Comparison of ENCODE assay signal across 12 cellular contexts in genomic region chr22:37739611-37740049, GRCh38. TPM values are rescaled to one million over a fixed set of nuclear protein-coding genes. Genes with fewer than 3 reads are reported as not detected.
DNase-seq lines count a peak whose midpoint lies in the region; ATAC-seq and TF ChIP-seq lines count a peak whose summit lies in the region.
"Had no signal": no experiment of that assay in that cellular context is flagged by ENCODE, and none has a peak within 500 bp of the region (broad histone marks: within the 10 kb centered on the region; RNA-seq: fewer than 3 reads in every experiment).

No MANE protein-coding gene starts in this region.

- peaks cover 0 to 3% (median 0%) of the 10 kb centered on the region in 11 donors for H3K9me3 Mint-ChIP-seq in naive thymus-derived CD4-positive, alpha-beta T cell
- no peaks in the 10 kb centered on the region for H3K9me3 Mint-ChIP-seq in activated naive CD8-positive, alpha-beta T cell treated with anti-CD3 and anti-CD28 coated beads for 36 hours
- H3K9me3 Mint-ChIP-seq in stimulated activated naive B cell treated with anti-CD40 and anti-IgM and Interleukin-4, amounts not matched to agents 10 μg/mL and 1 μg/mL and 100 μg/mL, for 72 hours, result no peaks in the 10 kb centered on the region

- no peak for TF ChIP-seq EP300 in esophagus muscularis mucosa (IDR thresholded peaks at IDR 0.05)

- H3K4me1 ChIP-seq in esophagus muscularis mucosa (peaks cover 19 to 68% (median 64%) of the 10 kb centered on the region in 4 donors), ascending aorta (peaks cover 0 to 8% of the 10 kb centered on the region in 2 donors)
- H3K4me1 ChIP-seq in naive thymus-derived CD4-positive, alpha-beta T cell (ENCODE audit: control insufficient read depth in 2 of 2, insufficient read depth in 2 of 2, low read length in 2 of 2), result no peaks in the 10 kb centered on the region

- peak overlapping the region; percentile 28 to 60 (median 41) for H3K27ac ChIP-seq in esophagus muscularis mucosa (replicated peaks in 1 of 4)
- H3K27ac ChIP-seq in naive thymus-derived CD4-positive, alpha-beta T cell (ENCODE audit: low read depth, low read length), result no peak overlapping the region
- H3K27ac ChIP-seq in ascending aorta, result no peak overlapping the region

- TF ChIP-seq CTCF in esophagus muscularis mucosa (IDR thresholded peaks at IDR 0.05) (no peak), lower leg skin (IDR thresholded peaks at IDR 0.05) (no peak), ascending aorta (IDR thresholded peaks at IDR 0.05) (no peak)

- DNase-seq in NOMO-1 treated with DMSO at 0.1 percent for 48 hours (lab: John Stamatoyannopoulos, UW; ENCODE audit: unreplicated experiment) (peak; percentile 94), esophagus muscularis mucosa (ENCODE audit: extremely low spot score) (no peak), lower leg skin (ENCODE audit: low spot score in 2 of 2) (no peak), ascending aorta (ENCODE audit: low spot score in 2 of 2) (no peak)
- no peak for DNase-seq in naive thymus-derived CD4-positive, alpha-beta T cell
- DNase-seq in activated naive CD8-positive, alpha-beta T cell treated with anti-CD3 and anti-CD28 coated beads for 36 hours, result no peak
- DNase-seq in stimulated activated naive B cell treated with anti-CD40 and anti-IgM and Interleukin-4, amounts not matched to agents 10 μg/mL and 1 μg/mL and 100 μg/mL, for 72 hours, result no peak
- DNase-seq: activated CD4-positive, CD25-positive, alpha-beta regulatory T cell treated with anti-CD3 and anti-CD28 coated beads, Interleukin-2, amount 50 U/mL, for 72 hours; activated T-cell treated with anti-CD3 and anti-CD28 coated beads, Interleukin-2, amount 50 U/mL, for 48 hours; amniotic stem cell; NCI-H2081 had no signal

- no peak overlapping the region for H3K4me3 Mint-ChIP-seq in naive thymus-derived CD4-positive, alpha-beta T cell
- H3K4me3 Mint-ChIP-seq in activated naive CD8-positive, alpha-beta T cell treated with anti-CD3 and anti-CD28 coated beads for 36 hours, result no peak overlapping the region
- H3K4me3 Mint-ChIP-seq in stimulated activated naive B cell treated with anti-CD40 and anti-IgM and Interleukin-4, amounts not matched to agents 10 μg/mL and 1 μg/mL and 100 μg/mL, for 72 hours, result no peak overlapping the region

- TF ChIP-seq POLR2A in esophagus muscularis mucosa (IDR thresholded peaks at IDR 0.05; ENCODE audit: low read depth) (no peak), lower leg skin (IDR thresholded peaks at IDR 0.05) (no peak)

- peaks cover 0 to 10% (median 5%) of the 10 kb centered on the region in 7 donors for H3K4me1 Mint-ChIP-seq in naive thymus-derived CD4-positive, alpha-beta T cell
- H3K4me1 Mint-ChIP-seq in activated naive CD8-positive, alpha-beta T cell treated with anti-CD3 and anti-CD28 coated beads for 36 hours, result peaks cover 21% of the 10 kb centered on the region
- H3K4me1 Mint-ChIP-seq in stimulated activated naive B cell treated with anti-CD40 and anti-IgM and Interleukin-4, amounts not matched to agents 10 μg/mL and 1 μg/mL and 100 μg/mL, for 72 hours, result peaks cover 0 to 8% of the 10 kb centered on the region in 2 donors

- intact Hi-C loops in esophagus muscularis mucosa (cut with DNase I), result no loop called here
- intact Hi-C loops in naive thymus-derived CD4-positive, alpha-beta T cell (cut with micrococcal nuclease), result no loop called here
- intact Hi-C loops in lower leg skin (cut with DNase I; ENCODE audit: low total_unique reads), result no loop called here
- intact Hi-C loops in ascending aorta (cut with DNase I), result no loop called here

- POLR2A ChIA-PET in naive thymus-derived CD4-positive, alpha-beta T cell (lab: Charles Lee), result no interaction called here

- CTCF ChIA-PET in naive thymus-derived CD4-positive, alpha-beta T cell (lab: Charles Lee), result no interaction called here

- no peaks in the 10 kb centered on the region for H3K27me3 ChIP-seq in esophagus muscularis mucosa
- no peaks in the 10 kb centered on the region for H3K27me3 ChIP-seq in naive thymus-derived CD4-positive, alpha-beta T cell (ENCODE audit: control insufficient read depth in 2 of 2, insufficient read depth in 2 of 2, low read length in 2 of 2)
- H3K27me3 ChIP-seq in ascending aorta, result no peaks in the 10 kb centered on the region

- ATAC-seq in naive thymus-derived CD4-positive, alpha-beta T cell, result peak; percentile 78
- no peak for ATAC-seq in stimulated activated naive B cell treated with anti-CD40 and anti-IgM and Interleukin-4, amounts not matched to agents 10 μg/mL and 1 μg/mL and 100 μg/mL, for 72 hours (replicated peaks)

- peak overlapping the region in 1 of 9 donors; percentile 46 for H3K27ac Mint-ChIP-seq in naive thymus-derived CD4-positive, alpha-beta T cell
- no peak overlapping the region for H3K27ac Mint-ChIP-seq in activated naive CD8-positive, alpha-beta T cell treated with anti-CD3 and anti-CD28 coated beads for 36 hours
- no peak overlapping the region for H3K27ac Mint-ChIP-seq in stimulated activated naive B cell treated with anti-CD40 and anti-IgM and Interleukin-4, amounts not matched to agents 10 μg/mL and 1 μg/mL and 100 μg/mL, for 72 hours

- peaks cover 0 to 3% (median 0%) of the 10 kb centered on the region in 5 donors for H3K36me3 Mint-ChIP-seq in naive thymus-derived CD4-positive, alpha-beta T cell
- peaks cover 2% of the 10 kb centered on the region for H3K36me3 Mint-ChIP-seq in activated naive CD8-positive, alpha-beta T cell treated with anti-CD3 and anti-CD28 coated beads for 36 hours
- H3K36me3 Mint-ChIP-seq in stimulated activated naive B cell treated with anti-CD40 and anti-IgM and Interleukin-4, amounts not matched to agents 10 μg/mL and 1 μg/mL and 100 μg/mL, for 72 hours, result no peaks in the 10 kb centered on the region

- H3K36me3 ChIP-seq in esophagus muscularis mucosa, result no peaks in the 10 kb centered on the region
- H3K36me3 ChIP-seq in naive thymus-derived CD4-positive, alpha-beta T cell (ENCODE audit: control insufficient read depth in 2 of 3, insufficient read depth in 3 of 3, low read length in 3 of 3), result no peaks in the 10 kb centered on the region
- H3K36me3 ChIP-seq in ascending aorta, result no peaks in the 10 kb centered on the region

- 79% methylated on average over 11 of the region's 17 CpGs for WGBS in esophagus muscularis mucosa
- 76 to 81% methylated on average over 17 of the region's 17 CpGs for WGBS in lower leg skin, 2 donors

- H3K9me3 ChIP-seq in esophagus muscularis mucosa, result no peaks in the 10 kb centered on the region
- H3K9me3 ChIP-seq in naive thymus-derived CD4-positive, alpha-beta T cell (ENCODE audit: control insufficient read depth in 2 of 3, low read length in 3 of 3), result no peaks in the 10 kb centered on the region
- H3K9me3 ChIP-seq in ascending aorta, result no peaks in the 10 kb centered on the region

- no peaks in the 10 kb centered on the region for H3K27me3 Mint-ChIP-seq in naive thymus-derived CD4-positive, alpha-beta T cell
- no peaks in the 10 kb centered on the region for H3K27me3 Mint-ChIP-seq in activated naive CD8-positive, alpha-beta T cell treated with anti-CD3 and anti-CD28 coated beads for 36 hours
- peaks cover 5 to 10% of the 10 kb centered on the region in 2 donors for H3K27me3 Mint-ChIP-seq in stimulated activated naive B cell treated with anti-CD40 and anti-IgM and Interleukin-4, amounts not matched to agents 10 μg/mL and 1 μg/mL and 100 μg/mL, for 72 hours

- H3K4me3 ChIP-seq in esophagus muscularis mucosa (no peak overlapping the region), lower leg skin (ENCODE audit: low read depth, poor library complexity, severe bottlenecking) (no peak overlapping the region), ascending aorta (no peak overlapping the region)
- H3K4me3 ChIP-seq in naive thymus-derived CD4-positive, alpha-beta T cell (ENCODE audit: low read length), result no peak overlapping the region
- H3K4me3 ChIP-seq: SK-N-MC had no signal

RNA-seq across cellular contexts. Expression of gene TRIOBP, which starts 42.8 kb away (rescaled TPM):
- 100 to 1,000 TPM; 150 to 208 (median 182) TPM for total RNA-seq in esophagus muscularis mucosa
- 10 to 100 TPM; 15.0 to 43.0 (median 25.7) TPM for total RNA-seq in naive thymus-derived CD4-positive, alpha-beta T cell
- polyA plus RNA-seq in naive thymus-derived CD4-positive, alpha-beta T cell, result 10 to 100 TPM in 1 of 2 donors, 1 to 10 TPM in 1; 6.7 to 15.4 TPM
- total RNA-seq in lower leg skin, result 10 to 100 TPM; 45.3 to 86.4 (median 65.1) TPM
- 253 TPM for total RNA-seq in ascending aorta
- 10 to 100 TPM; 19.7 to 20.8 TPM for total RNA-seq in activated naive CD8-positive, alpha-beta T cell treated with anti-CD3 and anti-CD28 coated beads for 36 hours

RNA-seq across cellular contexts. Expression of gene NOL12, which starts 53.5 kb away (rescaled TPM):
- total RNA-seq in esophagus muscularis mucosa (10 to 100 TPM in 3 of 4 donors, 1 to 10 TPM in 1; 9.1 to 18.4 (median 14.5) TPM), lower leg skin (10 to 100 TPM; 24.3 to 72.3 (median 36.1) TPM), ascending aorta (4.0 TPM)
- total RNA-seq in naive thymus-derived CD4-positive, alpha-beta T cell, result 10 to 100 TPM; 32.8 to 52.5 (median 45.3) TPM
- 10 to 100 TPM; 42.7 to 48.6 TPM for polyA plus RNA-seq in naive thymus-derived CD4-positive, alpha-beta T cell
- total RNA-seq in activated naive CD8-positive, alpha-beta T cell treated with anti-CD3 and anti-CD28 coated beads for 36 hours, result 10 to 100 TPM; 50.0 to 50.8 TPM

Comparison
In these comparisons a context has a peak if more than half of its experiments do, and no peak if none do; other contexts are left out.
1. H3K27ac ChIP-seq: peak in esophagus muscularis mucosa (4 of 4); none in naive thymus-derived CD4-positive, alpha-beta T cell (single experiment) and ascending aorta (0 of 2).